In genomic region chr21:45845790-45846130, GRCh38 we compare ENCODE assay signal across 20 cellular contexts.
A peak's percentile ranks its signal among the peaks of the same experiment; 100 is the strongest.
DNase-seq lines count a peak whose midpoint lies in the region; ATAC-seq and TF ChIP-seq lines count a peak whose summit lies in the region.
"Had no signal": no experiment of that assay in that cellular context is flagged by ENCODE, and none has a peak within 500 bp of the region (broad histone marks: within the 10 kb centered on the region; RNA-seq: fewer than 3 reads in every experiment).

No MANE protein-coding gene starts in this region.

- H3K4me1 Mint-ChIP-seq in activated T-cell treated with anti-CD3 and anti-CD28 coated beads, Interleukin-2, amount 50 U/mL, for 24 hours (ENCODE audit: low read depth), result peaks cover 16% of the 10 kb centered on the region

- intact Hi-C loops in sigmoid colon (cut with DNase I) (no loop called here), spleen (cut with DNase I; ENCODE audit: low total_unique reads) (loop anchor here (10.0 kb wide), 1 partner anchor 79 kb away; no protein-coding TSS in a partner anchor)

- no peak overlapping the region for H3K27ac Mint-ChIP-seq in activated T-cell treated with anti-CD3 and anti-CD28 coated beads, Interleukin-2, amount 50 U/mL, for 24 hours

- H3K9me3 Mint-ChIP-seq in activated T-cell treated with anti-CD3 and anti-CD28 coated beads, Interleukin-2, amount 50 U/mL, for 24 hours, result peaks cover 12% of the 10 kb centered on the region

- TF ChIP-seq EP300 in sigmoid colon (IDR thresholded peaks at IDR 0.05), result no peak

- H3K9me3 ChIP-seq in sigmoid colon, result peaks cover 0 to 5% (median 1%) of the 10 kb centered on the region in 4 donors
- peaks cover 3 to 14% (median 11%) of the 10 kb centered on the region in 8 donors for H3K9me3 ChIP-seq in spleen

- no peak overlapping the region for H3K4me3 Mint-ChIP-seq in activated T-cell treated with anti-CD3 and anti-CD28 coated beads, Interleukin-2, amount 50 U/mL, for 24 hours

- H3K4me3 ChIP-seq in sigmoid colon, result no peak overlapping the region
- H3K4me3 ChIP-seq in spleen, result no peak overlapping the region
- H3K4me3 ChIP-seq: K562 had no signal

- H3K27me3 ChIP-seq in sigmoid colon, result no peaks in the 10 kb centered on the region
- no peaks in the 10 kb centered on the region for H3K27me3 ChIP-seq in spleen (replicated peaks in 1 of 7)

- WGBS in sigmoid colon, 2 donors, result 69 to 75% methylated on average over 6 of the region's 6 CpGs
- 75 to 85% (median 78%) methylated on average over 6 of the region's 6 CpGs for WGBS in spleen, 5 donors

- TF ChIP-seq CTCF in VCaP (conservative IDR thresholded peaks at IDR 0.05), result no peak
- TF ChIP-seq CTCF in sigmoid colon (IDR thresholded peaks at IDR 0.05), result no peak
- no peak for TF ChIP-seq CTCF in spleen (IDR thresholded peaks at IDR 0.05 in 8 of 11, conservative IDR thresholded peaks at IDR 0.05 in 3 of 11)

- ATAC-seq in left lobe of liver (no peak), HG03432 (IDR thresholded peaks at IDR 0.05; ENCODE audit: unreplicated experiment) (no peak)
- ATAC-seq: K562 had no signal

- H3K4me1 ChIP-seq in sigmoid colon (peaks cover 0 to 29% (median 13%) of the 10 kb centered on the region in 4 donors), spleen (no peaks in the 10 kb centered on the region)

- peaks cover 6% of the 10 kb centered on the region for H3K27me3 Mint-ChIP-seq in activated T-cell treated with anti-CD3 and anti-CD28 coated beads, Interleukin-2, amount 50 U/mL, for 24 hours

- H3K36me3 Mint-ChIP-seq in activated T-cell treated with anti-CD3 and anti-CD28 coated beads, Interleukin-2, amount 50 U/mL, for 24 hours (ENCODE audit: low read depth), result no peaks in the 10 kb centered on the region

- DNase-seq in activated T-cell treated with anti-CD3 and anti-CD28 coated beads, Interleukin-2, amount 50 U/mL, for 24 hours, result peak; percentile 16
- DNase-seq in activated T-cell treated with anti-CD3 and anti-CD28 coated beads, Interleukin-2, amount 50 U/mL, for 48 hours, result no peak
- DNase-seq in left lobe of liver (ENCODE audit: low spot score) (peak; percentile 14), sigmoid colon (peak; percentile 28), spleen (no peak), Kasumi-1 (lab: John Stamatoyannopoulos, UW) (no peak)
- DNase-seq: AML-193, DND-41, HCEC 1CT, NCI-H1105 treated with DMSO at 0.1 percent for 48 hours, NCI-H1694, NCI-H2081 treated with DMSO at 0.1 percent for 48 hours, NCI-H446 treated with DMSO at 0.1 percent for 48 hours, NCI-H748 treated with DMSO at 0.1 percent for 48 hours, OCI-M1, SHP77 treated with DMSO at 0.1 percent for 48 hours had no signal

- H3K36me3 ChIP-seq in sigmoid colon (no peaks in the 10 kb centered on the region), spleen (no peaks in the 10 kb centered on the region)

- peak overlapping the region; percentile 57; the same call in 1 of the 2 replicates for H3K27ac ChIP-seq in VCaP
- peak overlapping the region in 1 of 4 donors; percentile 66 for H3K27ac ChIP-seq in sigmoid colon
- no peak overlapping the region for H3K27ac ChIP-seq in spleen
- H3K27ac ChIP-seq: 22Rv1 had no signal

- TF ChIP-seq POLR2A in sigmoid colon (IDR thresholded peaks at IDR 0.05) (no peak), spleen (IDR thresholded peaks at IDR 0.05) (no peak)

Comparison
In these comparisons a context has a peak if more than half of its experiments do, and no peak if none do; other contexts are left out.
1. DNase-seq: peak in activated T-cell treated with anti-CD3 and anti-CD28 coated beads, Interleukin-2, amount 50 U/mL, for 24 hours (single experiment), left lobe of liver (single experiment) and sigmoid colon (single experiment); none in activated T-cell treated with anti-CD3 and anti-CD28 coated beads, Interleukin-2, amount 50 U/mL, for 48 hours (0 of 2), spleen (single experiment) and Kasumi-1 (0 of 2).